In genomic region chr2:232345251-232345650, GRCh38 we compare ENCODE assay signal across 26 cellular contexts. TPM values are rescaled to one million over a fixed set of nuclear protein-coding genes. Genes with fewer than 3 reads are reported as not detected.
A peak's percentile ranks its signal among the peaks of the same experiment; 100 is the strongest.
DNase-seq lines count a peak whose midpoint lies in the region; ATAC-seq, FAIRE-seq and TF ChIP-seq lines count a peak whose summit lies in the region.
"Had no signal": no experiment of that assay in that cellular context is flagged by ENCODE, and none has a peak within 500 bp of the region (broad histone marks: within the 10 kb centered on the region; RNA-seq: fewer than 3 reads in every experiment).

No MANE protein-coding gene starts in this region.

- TF ChIP-seq EP300 in sigmoid colon (IDR thresholded peaks at IDR 0.05) (no peak), stomach (IDR thresholded peaks at IDR 0.05) (no peak)

- TF ChIP-seq POLR2A in sigmoid colon (IDR thresholded peaks at IDR 0.05) (no peak), stomach (IDR thresholded peaks at IDR 0.05) (no peak)

- DNase-seq in Right ventricle myocardium inferior (ENCODE audit: missing footprints) (peak; percentile 21), left ventricle myocardium inferior (no peak), kidney (peak; percentile 49), sigmoid colon (peak; percentile 39), omental fat pad (ENCODE audit: low spot score) (no peak), stomach (no peak)
- DNase-seq in activated naive CD4-positive, alpha-beta T cell treated with anti-CD3 and anti-CD28 coated beads, Interleukin-2, amount 50 U/mL, for 16 hours, result peak; percentile 2
- DNase-seq: ACHN, DND-41, H9, HFFc6, KBM-7, MM.1S, NCI-H1048, NCI-H1417 treated with DMSO at 0.1 percent for 48 hours, NCI-H187, NCI-H446, NCI-H526, OCI-M1, SHP77 had no signal

- ATAC-seq in Right ventricle myocardium inferior (no peak), HG03045 (IDR thresholded peaks at IDR 0.05; ENCODE audit: unreplicated experiment) (no peak), omental fat pad (ENCODE audit: low FRiP score) (no peak)
- ATAC-seq: CD8-positive, alpha-beta T cell; GM12878 had no signal

- H3K4me3 ChIP-seq in left ventricle myocardium inferior (no peak overlapping the region), kidney (ENCODE audit: low read length in 2 of 2) (no peak overlapping the region), sigmoid colon (no peak overlapping the region), stomach (no peak overlapping the region)
- H3K4me3 ChIP-seq: BLaER1, GM12878 had no signal

- 89 to 92% methylated on average over 8 of the region's 8 CpGs for WGBS in sigmoid colon, 2 donors
- WGBS in stomach, 5 donors, result 91 to 95% (median 92%) methylated on average over 7 to 8 of the region's 8 CpGs

- H3K9ac ChIP-seq in kidney (ENCODE audit: low read length in 2 of 2), result no peak overlapping the region
- H3K9ac ChIP-seq: BLaER1 had no signal

- H3K4me1 ChIP-seq in left ventricle myocardium inferior, result no peaks in the 10 kb centered on the region
- no peaks in the 10 kb centered on the region for H3K4me1 ChIP-seq in kidney (ENCODE audit: control insufficient read depth in 1 of 2, insufficient read depth in 1 of 2, low read depth in 1 of 2, low read length in 2 of 2)
- no peaks in the 10 kb centered on the region for H3K4me1 ChIP-seq in sigmoid colon
- no peaks in the 10 kb centered on the region for H3K4me1 ChIP-seq in stomach

- H3K36me3 ChIP-seq in left ventricle myocardium inferior (no peaks in the 10 kb centered on the region), kidney (ENCODE audit: control insufficient read depth in 1 of 2, insufficient read depth in 2 of 2, low read length in 2 of 2) (no peaks in the 10 kb centered on the region), sigmoid colon (no peaks in the 10 kb centered on the region), stomach (peaks cover 0 to 11% (median 0%) of the 10 kb centered on the region in 4 donors)
- H3K36me3 ChIP-seq: BLaER1 had no signal

- no peak for FAIRE-seq in kidney (lab: Jason Lieb, UNC)
- FAIRE-seq: GM12878, RCC 7860 had no signal

- peaks cover 33% of the 10 kb centered on the region for H3K27me3 ChIP-seq in left ventricle myocardium inferior (ENCODE audit: low read depth)
- H3K27me3 ChIP-seq in sigmoid colon, result peaks cover 0 to 10% (median 5%) of the 10 kb centered on the region in 3 donors
- peaks cover 0 to 15% (median 9%) of the 10 kb centered on the region in 3 donors for H3K27me3 ChIP-seq in stomach

- TF ChIP-seq CTCF in left ventricle myocardium inferior (IDR thresholded peaks at IDR 0.05; ENCODE audit: borderline replicate concordance), result no peak
- no peak for TF ChIP-seq CTCF in kidney (IDR thresholded peaks at IDR 0.05; ENCODE audit: borderline replicate concordance, extremely low read depth, insufficient read depth)
- no peak for TF ChIP-seq CTCF in sigmoid colon (IDR thresholded peaks at IDR 0.05)
- TF ChIP-seq CTCF in omental fat pad (IDR thresholded peaks at IDR 0.05), result no peak
- TF ChIP-seq CTCF in stomach (IDR thresholded peaks at IDR 0.05), result no peak

- intact Hi-C loops in Right ventricle myocardium inferior (cut with DNase I), result no loop called here
- intact Hi-C loops in left ventricle myocardium inferior (cut with micrococcal nuclease), result no loop called here
- intact Hi-C loops in kidney (cut with DNase I), result no loop called here
- intact Hi-C loops in sigmoid colon (cut with DNase I), result no loop called here
- intact Hi-C loops in stomach (cut with DNase I; ENCODE audit: low total_unique reads), result no loop called here

- H3K9me3 ChIP-seq in left ventricle myocardium inferior (replicated peaks), result no peaks in the 10 kb centered on the region
- H3K9me3 ChIP-seq in kidney (ENCODE audit: control insufficient read depth in 1 of 2, low read length in 2 of 2), result no peaks in the 10 kb centered on the region
- H3K9me3 ChIP-seq in sigmoid colon, result peaks cover 0 to 2% (median 0%) of the 10 kb centered on the region in 4 donors
- H3K9me3 ChIP-seq in stomach, result peaks cover 0 to 8% (median 3%) of the 10 kb centered on the region in 4 donors
- H3K9me3 ChIP-seq: BLaER1 had no signal

- H3K27ac ChIP-seq in left ventricle myocardium inferior (replicated peaks), result no peak overlapping the region
- H3K27ac ChIP-seq in kidney (ENCODE audit: low read depth in 2 of 2, low read length in 2 of 2), result no peak overlapping the region
- no peak overlapping the region for H3K27ac ChIP-seq in sigmoid colon
- no peak overlapping the region for H3K27ac ChIP-seq in stomach
- H3K27ac ChIP-seq: BLaER1, HL-60 had no signal

RNA-seq across cellular contexts. Expression of gene ALPP, which starts 33.3 kb away (rescaled TPM):
- total RNA-seq in Right ventricle myocardium inferior, result not detected
- not detected for total RNA-seq in left ventricle myocardium inferior
- total RNA-seq in kidney, result not detected
- not detected for polyA plus RNA-seq in kidney (ENCODE audit: insufficient read depth, low read depth, low replicate concordance)
- not detected for total RNA-seq in sigmoid colon
- polyA plus RNA-seq in sigmoid colon, result under 1 TPM in 1 of 3 donors, not detected in 2; 0.03 TPM
- total RNA-seq in omental fat pad, result not detected
- total RNA-seq in stomach, result not detected
- polyA plus RNA-seq in stomach, result not detected
- total RNA-seq: CD8-positive, alpha-beta T cell; GM12878; HFFc6 had no signal

Comparison
In these comparisons a context has a peak if more than half of its experiments do, and no peak if none do; other contexts are left out.
1. DNase-seq: peak in Right ventricle myocardium inferior (single experiment), activated naive CD4-positive, alpha-beta T cell treated with anti-CD3 and anti-CD28 coated beads, Interleukin-2, amount 50 U/mL, for 16 hours (single experiment), kidney (single experiment) and sigmoid colon (single experiment); none in left ventricle myocardium inferior (single experiment), omental fat pad (single experiment) and stomach (single experiment).